20 cellular contexts compared by ENCODE assay signal in genomic region chr1:11617741-11618140, GRCh38. TPM values are rescaled to one million over a fixed set of nuclear protein-coding genes. Genes with fewer than 3 reads are reported as not detected.
DNase-seq lines count a peak whose midpoint lies in the region; ATAC-seq, FAIRE-seq and TF ChIP-seq lines count a peak whose summit lies in the region.
"Had no signal": no experiment of that assay in that cellular context is flagged by ENCODE, and none has a peak within 500 bp of the region (broad histone marks: within the 10 kb centered on the region; RNA-seq: fewer than 3 reads in every experiment).

No MANE protein-coding gene starts in this region.

- H3K79me1 ChIP-seq in H1 (ENCODE audit: low read depth, low read length), result no peaks in the 10 kb centered on the region

- no peak overlapping the region for H4K8ac ChIP-seq in H1 (ENCODE audit: extremely low read depth, insufficient read depth, low read length)

- no peak overlapping the region for H2BK12ac ChIP-seq in H1 (ENCODE audit: low read depth, low read length)

- H2BK15ac ChIP-seq in H1 (ENCODE audit: low read length), result 0 out of 2 replicates have a peak overlapping the region, but pooled peaks have one; percentile 13

- ATAC-seq in HepG2, result no peak
- ATAC-seq in right lobe of liver, result no peak
- ATAC-seq: CD8-positive, alpha-beta T cell had no signal

- H4K20me1 ChIP-seq in HepG2 (ENCODE audit: insufficient read depth, low read length), result no peaks in the 10 kb centered on the region
- no peaks in the 10 kb centered on the region for H4K20me1 ChIP-seq in H1 (replicated peaks in 1 of 2; ENCODE audit: control insufficient read depth in 1 of 2, insufficient read depth in 2 of 2, low read length in 2 of 2)
- no peaks in the 10 kb centered on the region for H4K20me1 ChIP-seq in neural progenitor cell (ENCODE audit: low read depth)

- H3K27me3 ChIP-seq in HepG2 (ENCODE audit: control insufficient read depth in 1 of 2, insufficient read depth in 2 of 2, low read length in 2 of 2) (peaks cover 12 to 41% of the 10 kb centered on the region in 2 experiments; a peak in 3 of 5 replicates), right lobe of liver (no peaks in the 10 kb centered on the region), H1 (replicated peaks in 1 of 4; ENCODE audit: control insufficient read depth in 3 of 4, extremely low read depth in 1 of 4, insufficient read depth in 3 of 4, low read length in 3 of 4) (peaks cover 0 to 2% (median 0%) of the 10 kb centered on the region in 4 experiments; a peak in 1 of 7 replicates), neural progenitor cell (no peaks in the 10 kb centered on the region)
- H3K27me3 ChIP-seq: BLaER1 treated with 17β-estradiol and CSF1 and Interleukin-3, amounts not matched to agents 10 nM and 100 nM had no signal

- H3K27me3 Mint-ChIP-seq in neural progenitor cell (ENCODE audit: insufficient read depth, low read depth), result peaks cover 6% of the 10 kb centered on the region

- H3K9me3 ChIP-seq in HepG2 (ENCODE audit: low read length) (no peaks in the 10 kb centered on the region), right lobe of liver (no peaks in the 10 kb centered on the region), H1 (ENCODE audit: insufficient read depth in 2 of 2, low read depth in 1 of 2, low read length in 1 of 2) (no peaks in the 10 kb centered on the region), neural progenitor cell (ENCODE audit: low read depth) (no peaks in the 10 kb centered on the region)
- H3K9me3 ChIP-seq: A549, Caco-2 had no signal

- no peak for TF ChIP-seq RAD21 in HepG2 (CRISPR knock-in tag; IDR thresholded peaks at IDR 0.05)
- TF ChIP-seq RAD21 in H1 (IDR thresholded peaks at IDR 0.05 in 1 of 2, conservative IDR thresholded peaks at IDR 0.05 in 1 of 2; ENCODE audit: low read depth in 2 of 2, low read length in 2 of 2), result no peak

- no peak overlapping the region for H3K18ac ChIP-seq in H1 (ENCODE audit: extremely low read depth, low read length)

- no peak overlapping the region for H2BK120ac ChIP-seq in H1 (replicated peaks; ENCODE audit: low read depth, low read length)

- no peak overlapping the region for H2AFZ ChIP-seq in HepG2 (ENCODE audit: low read length)
- no peak overlapping the region for H2AFZ ChIP-seq in H1 (ENCODE audit: low read length)
- no peak overlapping the region for H2AFZ ChIP-seq in neural progenitor cell (replicated peaks)

- H2AK5ac ChIP-seq in H1 (ENCODE audit: low read depth, low read length), result no peak overlapping the region

- no peak overlapping the region for H3K27ac ChIP-seq in HepG2 (ENCODE audit: extremely low read length, insufficient read depth, low read length)
- no peak overlapping the region for H3K27ac ChIP-seq in right lobe of liver
- H3K27ac ChIP-seq in H1 (ENCODE audit: low read depth, low read length), result no peak overlapping the region
- no peak overlapping the region for H3K27ac ChIP-seq in neural progenitor cell
- H3K27ac ChIP-seq: 22Rv1; A549; BLaER1 treated with 17β-estradiol and CSF1 and Interleukin-3, amounts not matched to agents 10 nM and 100 nM; C4-2B had no signal

- H3K9ac ChIP-seq in HepG2 (ENCODE audit: insufficient read depth, low read depth, low read length), result no peak overlapping the region
- H3K9ac ChIP-seq in H1 (replicated peaks in 1 of 4; ENCODE audit: extremely low read depth in 1 of 4, low read depth in 3 of 4, low read length in 3 of 4), result no peak overlapping the region
- no peak overlapping the region for H3K9ac ChIP-seq in neural progenitor cell
- H3K9ac ChIP-seq: BLaER1 treated with 17β-estradiol and CSF1 and Interleukin-3, amounts not matched to agents 10 nM and 100 nM had no signal

- H3K4me2 ChIP-seq in HepG2 (ENCODE audit: low read depth, low read length) (no peak overlapping the region), H1 (ENCODE audit: insufficient read depth in 1 of 2, low read depth in 2 of 2, low read length in 2 of 2) (no peak overlapping the region), neural progenitor cell (no peak overlapping the region)
- H3K4me2 ChIP-seq: A549 had no signal

- H3K4me3 Mint-ChIP-seq in neural progenitor cell, result no peak overlapping the region
- H3K4me3 Mint-ChIP-seq: B cell; CD4-positive, alpha-beta T cell; CD8-positive, alpha-beta T cell had no signal

- no CpG with 5 or more reads among the region's 2 CpGs for WGBS in HepG2 (ENCODE audit: low lambda C conversion rate)
- WGBS in right lobe of liver (ENCODE audit: insufficient coverage, low coverage, low lambda C conversion rate, missing lambda C conversion rate), result 78% methylated on average over 2 of the region's 2 CpGs
- 84% methylated on average over 2 of the region's 2 CpGs; no CpG with 5 or more reads in 1 of the 2 experiments for WGBS in H1 (ENCODE audit: extremely low coverage in 1 of 2, insufficient coverage in 1 of 2, insufficient read length in 1 of 2, insufficient replicate concordance in 2 of 2, low coverage in 1 of 2, low lambda C conversion rate in 2 of 2, missing lambda C conversion rate in 1 of 2), 2 experiments

- H3K9me3 Mint-ChIP-seq in neural progenitor cell, result no peaks in the 10 kb centered on the region
- H3K9me3 Mint-ChIP-seq: CD4-positive, alpha-beta T cell; CD8-positive, alpha-beta T cell had no signal

- no peaks in the 10 kb centered on the region for H3K4me1 ChIP-seq in HepG2 (ENCODE audit: insufficient read depth, low read length)
- H3K4me1 ChIP-seq in right lobe of liver, result no peaks in the 10 kb centered on the region
- H3K4me1 ChIP-seq in H1 (replicated peaks in 1 of 4; ENCODE audit: control insufficient read depth in 3 of 4, insufficient read depth in 4 of 4, low read length in 3 of 4), result no peaks in the 10 kb centered on the region
- H3K4me1 ChIP-seq in neural progenitor cell, result no peaks in the 10 kb centered on the region
- H3K4me1 ChIP-seq: A549, Caco-2 had no signal

- H3F3A ChIP-seq in neural progenitor cell (ENCODE audit: low read depth), result no peaks in the 10 kb centered on the region

- TF ChIP-seq EP300 in HepG2 (IDR thresholded peaks at IDR 0.05; ENCODE audit: low read depth in 2 of 2, low read length in 2 of 2) (no peak), HepG2 (CRISPR knock-in tag; IDR thresholded peaks at IDR 0.05; ENCODE audit: borderline replicate concordance) (no peak), H1 (IDR thresholded peaks at IDR 0.05; ENCODE audit: borderline replicate concordance in 1 of 2, low read depth in 2 of 2, low read length in 2 of 2) (no peak)

- H3K36me3 ChIP-seq in HepG2 (replicated peaks in 1 of 2; ENCODE audit: control insufficient read depth in 1 of 2, insufficient read depth in 2 of 2, low read length in 2 of 2) (no peaks in the 10 kb centered on the region), right lobe of liver (no peaks in the 10 kb centered on the region), H1 (ENCODE audit: control insufficient read depth in 2 of 4, insufficient read depth in 4 of 4, low read length in 3 of 4) (no peaks in the 10 kb centered on the region; a peak in 1 of 8 replicates), neural progenitor cell (no peaks in the 10 kb centered on the region)
- H3K36me3 ChIP-seq: BLaER1 treated with 17β-estradiol and CSF1 and Interleukin-3, amounts not matched to agents 10 nM and 100 nM had no signal

- H3K14ac ChIP-seq in H1 (ENCODE audit: insufficient read length), result no peak overlapping the region

- H3K23me2 ChIP-seq in H1 (ENCODE audit: low read depth, low read length), result no peaks in the 10 kb centered on the region

- no peaks in the 10 kb centered on the region for H3K36me3 Mint-ChIP-seq in neural progenitor cell
- H3K36me3 Mint-ChIP-seq: CD8-positive, alpha-beta T cell had no signal

- no peak overlapping the region for H3K27ac Mint-ChIP-seq in neural progenitor cell
- H3K27ac Mint-ChIP-seq: B cell; CD4-positive, alpha-beta T cell; CD8-positive, alpha-beta T cell had no signal

- H3K4me3 ChIP-seq in HepG2 (replicated peaks in 1 of 3; ENCODE audit: insufficient read depth in 1 of 3, low read depth in 2 of 3, low read length in 3 of 3), result no peak overlapping the region
- no peak overlapping the region for H3K4me3 ChIP-seq in right lobe of liver
- no peak overlapping the region for H3K4me3 ChIP-seq in H1 (ENCODE audit: extremely low read depth in 1 of 4, insufficient read depth in 2 of 4, low read depth in 3 of 4, low read length in 4 of 4)
- H3K4me3 ChIP-seq in neural progenitor cell, result no peak overlapping the region
- H3K4me3 ChIP-seq: A549; BLaER1 treated with 17β-estradiol and CSF1 and Interleukin-3, amounts not matched to agents 10 nM and 100 nM had no signal

- no peak for TF ChIP-seq POLR2A in HepG2 (IDR thresholded peaks at IDR 0.05; ENCODE audit: insufficient read depth in 1 of 2, low read depth in 2 of 2, low read length in 2 of 2)
- TF ChIP-seq POLR2A in right lobe of liver (IDR thresholded peaks at IDR 0.05), result no peak
- TF ChIP-seq POLR2A in H1 (IDR thresholded peaks at IDR 0.05; ENCODE audit: control extremely low read depth in 1 of 2, low read depth in 2 of 2, low read length in 2 of 2), result no peak

- no peak overlapping the region for H4K91ac ChIP-seq in H1 (replicated peaks; ENCODE audit: insufficient read length, low read length)

- FAIRE-seq in HepG2 (lab: Jason Lieb, UNC) (no peak), H1 (lab: Jason Lieb, UNC) (no peak)
- FAIRE-seq: A549, D721Med, G401.6, GM12891, GM19239 had no signal

- no peak overlapping the region for H3K56ac ChIP-seq in H1 (replicated peaks; ENCODE audit: insufficient read length, low read depth, low read length)

- POLR2A ChIA-PET in HepG2 (lab: Yijun Ruan, JAX) (no interaction called here), H1 (lab: Charles Lee; ENCODE audit: partially characterized antibody) (no interaction called here)

- H3K79me2 ChIP-seq in HepG2 (ENCODE audit: insufficient read depth, low read length) (no peaks in the 10 kb centered on the region), H1 (ENCODE audit: control insufficient read depth in 1 of 2, insufficient read depth in 2 of 2, low read length in 2 of 2) (no peaks in the 10 kb centered on the region), neural progenitor cell (ENCODE audit: low read depth) (no peaks in the 10 kb centered on the region)

- CTCF ChIA-PET in HepG2 (lab: Yijun Ruan, JAX; ENCODE audit: low intra/inter-chr PET ratio, low total read pairs) (no interaction called here), H1 (lab: Charles Lee; ENCODE audit: partially characterized antibody) (interaction anchor here (0.6 to 2.6 kb wide), 10 partner anchors 16 to 220 kb away, joined by 3 to 15 read pairs (median 4); no protein-coding TSS in a partner anchor)

- intact Hi-C loops in HepG2 (cut with micrococcal nuclease; ENCODE audit: unreplicated experiment), result no loop called here
- intact Hi-C loops in right lobe of liver (cut with DNase I), result no loop called here

- DNase-seq in HepG2 (ENCODE audit: low spot score) (no peak), right lobe of liver (no peak), H1 (ENCODE audit: low read depth in 1 of 2, low spot score in 2 of 2) (no peak), neural progenitor cell (ENCODE audit: low spot score) (no peak)
- DNase-seq: AML-193; Caco-2; Calu3; CD4-positive, alpha-beta T cell; CD8-positive, alpha-beta T cell; GF-D8 had no signal

- H3K4ac ChIP-seq in H1 (replicated peaks; ENCODE audit: insufficient read length, low read depth, low read length), result no peak overlapping the region

- no peak overlapping the region for H2BK20ac ChIP-seq in H1 (ENCODE audit: low read length)

- H2BK5ac ChIP-seq in H1 (ENCODE audit: low read depth, low read length), result 0 out of 2 replicates have a peak overlapping the region, but pooled peaks have one; percentile 8

- TF ChIP-seq CTCF in HepG2 (CRISPR knock-in tag; IDR thresholded peaks at IDR 0.05) (no peak), right lobe of liver (IDR thresholded peaks at IDR 0.05) (no peak), H1 (IDR thresholded peaks at IDR 0.05; ENCODE audit: control extremely low read depth in 1 of 3, insufficient read depth in 1 of 3, low read depth in 1 of 3, low read length in 3 of 3) (no peak), neural progenitor cell (IDR thresholded peaks at IDR 0.05) (no peak)

- H3K23ac ChIP-seq in H1 (ENCODE audit: insufficient read length), result no peak overlapping the region

- H3K4me1 Mint-ChIP-seq in neural progenitor cell, result peaks cover 5% of the 10 kb centered on the region
- H3K4me1 Mint-ChIP-seq: B cell had no signal

- no peak overlapping the region for H4K5ac ChIP-seq in H1 (ENCODE audit: insufficient read length, low read depth, low read length)

- in situ Hi-C loops in HepG2 (cut with HindIII; ENCODE audit: extremely low pct_ligation_motif_present, low pct_unique_long_range_greater_than_20kb), result no loop called here

- BruUV-seq in HepG2 (replicated peaks; lab: Mats Ljungman, UMichigan), result no TSS peak

RNA-seq across cellular contexts. Expression of gene FBXO2, which starts 36.5 kb away (rescaled TPM):
- total RNA-seq in HepG2 (2016; rRNA removed; fragmentation: Illumina TruSeq; extraction: Trizol), result 112 and 118 TPM in 2 replicates
- total RNA-seq in HepG2 (2016; cell fraction: cytosol; rRNA removed; fragmentation: Illumina TruSeq; extraction: Trizol; ENCODE audit: low read depth), result 24.1 and 26.6 TPM in 2 replicates
- 117 and 122 TPM in 2 replicates for total RNA-seq in HepG2 (2016; cell fraction: insoluble cytoplasmic fraction; rRNA removed; fragmentation: Illumina TruSeq; extraction: Trizol)
- total RNA-seq in HepG2 (2016; cell fraction: membrane; rRNA removed; fragmentation: Illumina TruSeq; extraction: Trizol), result 42.0 and 46.9 TPM in 2 replicates
- 44.1 and 50.6 TPM in 2 replicates for total RNA-seq in HepG2 (2016; cell fraction: nucleus; rRNA removed; fragmentation: Illumina TruSeq; extraction: Trizol)
- 79.1 and 79.3 TPM in 2 replicates for polyA plus RNA-seq in HepG2 (2011; rRNA removed)
- polyA plus RNA-seq in HepG2 (2011; cell fraction: cytosol; rRNA removed), result 111 and 159 TPM in 2 replicates
- 117 and 119 TPM in 2 replicates for polyA plus RNA-seq in HepG2 (2011; cell fraction: nucleus; rRNA removed)
- polyA plus RNA-seq in HepG2 (2012), result 56.3 and 79.3 TPM in 2 replicates
- 32.5 and 36.0 TPM in 2 replicates for polyA plus RNA-seq in HepG2 (2016; cell fraction: cytosol; fragmentation: Illumina TruSeq; extraction: Trizol; ENCODE audit: low read depth)
- 190 and 198 TPM in 2 replicates for polyA plus RNA-seq in HepG2 (2016; cell fraction: insoluble cytoplasmic fraction; fragmentation: Illumina TruSeq; extraction: Trizol; ENCODE audit: low read depth)
- 55.6 and 59.6 TPM in 2 replicates for polyA plus RNA-seq in HepG2 (2016; cell fraction: membrane; fragmentation: Illumina TruSeq; extraction: Trizol; ENCODE audit: low read depth)
- 151 and 157 TPM in 2 replicates for polyA plus RNA-seq in HepG2 (2016; cell fraction: nucleus; fragmentation: Illumina TruSeq; extraction: Trizol; ENCODE audit: insufficient read depth, low read depth)
- 7.8 and 69.7 TPM in 2 replicates for polyA minus RNA-seq in HepG2 (2011; rRNA and poly(A)+ RNA removed; ENCODE audit: low replicate concordance)
- polyA minus RNA-seq in HepG2 (2011; cell fraction: cytosol; rRNA and poly(A)+ RNA removed), result 28.6 and 33.3 TPM in 2 replicates
- 16.7 and 18.5 TPM in 2 replicates for polyA minus RNA-seq in HepG2 (2011; cell fraction: nucleus; rRNA and poly(A)+ RNA removed)
- total RNA-seq in right lobe of liver, result 10 to 100 TPM in 4 of 6 experiments, 1 to 10 TPM in 2; 6.6 to 23.7 (median 16.0) TPM
- 51.3 and 55.5 TPM in 2 replicates for total RNA-seq in H1 (2021; fragmentation: NEBNext Ultra II Directional; extraction: Animal tissue kit (Norgen Biotek cat#: 25700))
- 57.9 and 99.1 TPM in 2 replicates for polyA plus RNA-seq in H1 (2011; rRNA removed)
- polyA plus RNA-seq in H1 (2011; cell fraction: cytosol; rRNA removed), result 107 TPM
- polyA plus RNA-seq in H1 (2011; cell fraction: nucleus; rRNA removed), result 78.1 TPM
- polyA plus RNA-seq in H1 (2012, experiment 1 of 2), result 53.7 to 82.0 TPM (median 66.2 TPM) in 4 replicates
- polyA plus RNA-seq in H1 (2012, experiment 2 of 2), result 45.2 TPM
- 38.0 TPM for polyA plus RNA-seq in H1 (2013, experiment 1 of 2)
- 39.6 TPM for polyA plus RNA-seq in H1 (2013, experiment 2 of 2)
- 7.6 and 11.2 TPM in 2 replicates for polyA minus RNA-seq in H1 (2011; rRNA and poly(A)+ RNA removed)
- 19.2 TPM for polyA minus RNA-seq in H1 (2011; cell fraction: cytosol; rRNA and poly(A)+ RNA removed)
- 17.7 TPM for polyA minus RNA-seq in H1 (2011; cell fraction: nucleus; rRNA and poly(A)+ RNA removed)
- total RNA-seq in neural progenitor cell (ENCODE audit: low replicate concordance), result 0.56 and 7.3 TPM in 2 replicates

RNA-seq across cellular contexts. Expression of gene FBXO44, which starts 36.9 kb away (rescaled TPM):
- 13.4 and 22.4 TPM in 2 replicates for total RNA-seq in HepG2 (2016; rRNA removed; fragmentation: Illumina TruSeq; extraction: Trizol)
- 8.3 and 9.2 TPM in 2 replicates for total RNA-seq in HepG2 (2016; cell fraction: cytosol; rRNA removed; fragmentation: Illumina TruSeq; extraction: Trizol; ENCODE audit: low read depth)
- 13.9 and 21.3 TPM in 2 replicates for total RNA-seq in HepG2 (2016; cell fraction: insoluble cytoplasmic fraction; rRNA removed; fragmentation: Illumina TruSeq; extraction: Trizol)
- 11.8 and 12.2 TPM in 2 replicates for total RNA-seq in HepG2 (2016; cell fraction: membrane; rRNA removed; fragmentation: Illumina TruSeq; extraction: Trizol)
- 27.2 and 30.0 TPM in 2 replicates for total RNA-seq in HepG2 (2016; cell fraction: nucleus; rRNA removed; fragmentation: Illumina TruSeq; extraction: Trizol)
- 27.9 and 31.2 TPM in 2 replicates for polyA plus RNA-seq in HepG2 (2011; rRNA removed)
- 15.5 and 22.9 TPM in 2 replicates for polyA plus RNA-seq in HepG2 (2011; cell fraction: cytosol; rRNA removed)
- 216 and 281 TPM in 2 replicates for polyA plus RNA-seq in HepG2 (2011; cell fraction: nucleus; rRNA removed)
- polyA plus RNA-seq in HepG2 (2012), result 14.5 and 21.6 TPM in 2 replicates
- 6.4 and 7.6 TPM in 2 replicates for polyA plus RNA-seq in HepG2 (2016; cell fraction: cytosol; fragmentation: Illumina TruSeq; extraction: Trizol; ENCODE audit: low read depth)
- polyA plus RNA-seq in HepG2 (2016; cell fraction: insoluble cytoplasmic fraction; fragmentation: Illumina TruSeq; extraction: Trizol; ENCODE audit: low read depth), result 16.6 and 20.5 TPM in 2 replicates
- 10.7 and 11.0 TPM in 2 replicates for polyA plus RNA-seq in HepG2 (2016; cell fraction: membrane; fragmentation: Illumina TruSeq; extraction: Trizol; ENCODE audit: low read depth)
- polyA plus RNA-seq in HepG2 (2016; cell fraction: nucleus; fragmentation: Illumina TruSeq; extraction: Trizol; ENCODE audit: insufficient read depth, low read depth), result 63.3 and 73.9 TPM in 2 replicates
- 6.4 and 37.9 TPM in 2 replicates for polyA minus RNA-seq in HepG2 (2011; rRNA and poly(A)+ RNA removed; ENCODE audit: low replicate concordance)
- polyA minus RNA-seq in HepG2 (2011; cell fraction: cytosol; rRNA and poly(A)+ RNA removed), result 5.6 and 11.0 TPM in 2 replicates
- polyA minus RNA-seq in HepG2 (2011; cell fraction: nucleus; rRNA and poly(A)+ RNA removed), result 63.7 and 77.4 TPM in 2 replicates
- 10 to 100 TPM in 4 of 6 experiments, 1 to 10 TPM in 2; 8.7 to 15.3 (median 10.5) TPM for total RNA-seq in right lobe of liver
- total RNA-seq in H1 (2021; fragmentation: NEBNext Ultra II Directional; extraction: Animal tissue kit (Norgen Biotek cat#: 25700)), result 27.2 and 29.2 TPM in 2 replicates
- 27.0 and 43.0 TPM in 2 replicates for polyA plus RNA-seq in H1 (2011; rRNA removed)
- 42.8 TPM for polyA plus RNA-seq in H1 (2011; cell fraction: cytosol; rRNA removed)
- polyA plus RNA-seq in H1 (2011; cell fraction: nucleus; rRNA removed), result 137 TPM
- 21.1 to 33.1 TPM (median 30.9 TPM) in 4 replicates for polyA plus RNA-seq in H1 (2012, experiment 1 of 2)
- 19.3 TPM for polyA plus RNA-seq in H1 (2012, experiment 2 of 2)
- polyA plus RNA-seq in H1 (2013, experiment 1 of 2), result 23.1 TPM
- 21.5 TPM for polyA plus RNA-seq in H1 (2013, experiment 2 of 2)
- 12.6 and 15.0 TPM in 2 replicates for polyA minus RNA-seq in H1 (2011; rRNA and poly(A)+ RNA removed)
- polyA minus RNA-seq in H1 (2011; cell fraction: cytosol; rRNA and poly(A)+ RNA removed), result 17.6 TPM
- 37.9 TPM for polyA minus RNA-seq in H1 (2011; cell fraction: nucleus; rRNA and poly(A)+ RNA removed)
- 5.3 and 18.2 TPM in 2 replicates for total RNA-seq in neural progenitor cell (ENCODE audit: low replicate concordance)

RNA-seq across cellular contexts. Expression of gene FBXO6, which starts 46.3 kb away (rescaled TPM):
- total RNA-seq in HepG2 (2016; rRNA removed; fragmentation: Illumina TruSeq; extraction: Trizol) (10.0 and 10.7 TPM in 2 replicates), right lobe of liver (10 to 100 TPM in 4 of 6 experiments, 1 to 10 TPM in 2; 7.0 to 21.1 (median 11.5) TPM), neural progenitor cell (ENCODE audit: low replicate concordance) (1.2 and 1.7 TPM in 2 replicates)
- total RNA-seq in HepG2 (2016; cell fraction: cytosol; rRNA removed; fragmentation: Illumina TruSeq; extraction: Trizol; ENCODE audit: low read depth), result 21.0 and 25.0 TPM in 2 replicates
- total RNA-seq in HepG2 (2016; cell fraction: insoluble cytoplasmic fraction; rRNA removed; fragmentation: Illumina TruSeq; extraction: Trizol), result 8.7 and 9.5 TPM in 2 replicates
- 20.2 and 24.8 TPM in 2 replicates for total RNA-seq in HepG2 (2016; cell fraction: membrane; rRNA removed; fragmentation: Illumina TruSeq; extraction: Trizol)
- 4.0 and 5.2 TPM in 2 replicates for total RNA-seq in HepG2 (2016; cell fraction: nucleus; rRNA removed; fragmentation: Illumina TruSeq; extraction: Trizol)
- polyA plus RNA-seq in HepG2 (2011; rRNA removed) (8.0 and 8.1 TPM in 2 replicates), H1 (2011; rRNA removed) (0.86 and 1.2 TPM in 2 replicates)
- polyA plus RNA-seq in HepG2 (2011; cell fraction: cytosol; rRNA removed), result 7.1 and 10.5 TPM in 2 replicates
- polyA plus RNA-seq in HepG2 (2011; cell fraction: nucleus; rRNA removed), result 3.5 and 4.5 TPM in 2 replicates
- 2.1 and 2.9 TPM in 2 replicates for polyA plus RNA-seq in HepG2 (2012)
- polyA plus RNA-seq in HepG2 (2016; cell fraction: cytosol; fragmentation: Illumina TruSeq; extraction: Trizol; ENCODE audit: low read depth), result 34.0 and 38.4 TPM in 2 replicates
- 11.8 and 12.6 TPM in 2 replicates for polyA plus RNA-seq in HepG2 (2016; cell fraction: insoluble cytoplasmic fraction; fragmentation: Illumina TruSeq; extraction: Trizol; ENCODE audit: low read depth)
- polyA plus RNA-seq in HepG2 (2016; cell fraction: membrane; fragmentation: Illumina TruSeq; extraction: Trizol; ENCODE audit: low read depth), result 23.7 and 27.8 TPM in 2 replicates
- polyA plus RNA-seq in HepG2 (2016; cell fraction: nucleus; fragmentation: Illumina TruSeq; extraction: Trizol; ENCODE audit: insufficient read depth, low read depth), result 9.0 and 9.5 TPM in 2 replicates
- polyA minus RNA-seq in HepG2 (2011; rRNA and poly(A)+ RNA removed; ENCODE audit: low replicate concordance), result 3.3 and 10.2 TPM in 2 replicates
- polyA minus RNA-seq in HepG2 (2011; cell fraction: cytosol; rRNA and poly(A)+ RNA removed), result 2.5 and 3.6 TPM in 2 replicates
- 0.64 and 1.1 TPM in 2 replicates for polyA minus RNA-seq in HepG2 (2011; cell fraction: nucleus; rRNA and poly(A)+ RNA removed)
- total RNA-seq in H1 (2021; fragmentation: NEBNext Ultra II Directional; extraction: Animal tissue kit (Norgen Biotek cat#: 25700)), result 0.29 and 0.54 TPM in 2 replicates
- polyA plus RNA-seq in H1 (2011; cell fraction: cytosol; rRNA removed), result 0.76 TPM
- 0.53 TPM for polyA plus RNA-seq in H1 (2011; cell fraction: nucleus; rRNA removed)
- 0.69 to 1.1 TPM (median 1.0 TPM) in 4 replicates for polyA plus RNA-seq in H1 (2012, experiment 1 of 2)
- polyA plus RNA-seq in H1 (2012, experiment 2 of 2), result 0.62 TPM
- 0.47 TPM for polyA plus RNA-seq in H1 (2013, experiment 1 of 2)
- 0.39 TPM for polyA plus RNA-seq in H1 (2013, experiment 2 of 2)
- 0.19 and 0.32 TPM in 2 replicates for polyA minus RNA-seq in H1 (2011; rRNA and poly(A)+ RNA removed)
- not detected for polyA minus RNA-seq in H1 (2011; cell fraction: cytosol; rRNA and poly(A)+ RNA removed)
- polyA minus RNA-seq in H1 (2011; cell fraction: nucleus; rRNA and poly(A)+ RNA removed), result not detected
- total RNA-seq: A172 had no signal
